10 cellular contexts compared by ENCODE assay signal in genomic region chrX:129979207-129979920, GRCh38. TPM values are rescaled to one million over a fixed set of nuclear protein-coding genes. Genes with fewer than 3 reads are reported as not detected.
A peak's percentile ranks its signal among the peaks of the same experiment; 100 is the strongest.
DNase-seq lines count a peak whose midpoint lies in the region; ATAC-seq and TF ChIP-seq lines count a peak whose summit lies in the region.
"Had no signal": no experiment of that assay in that cellular context is flagged by ENCODE, and none has a peak within 500 bp of the region (broad histone marks: within the 10 kb centered on the region; RNA-seq: fewer than 3 reads in every experiment).

No MANE protein-coding gene starts in this region.

- peak overlapping the region; percentile 32 for H3K4me3 Mint-ChIP-seq in activated CD4-positive, alpha-beta T cell treated with anti-CD3 and anti-CD28 coated beads for 36 hours
- H3K4me3 Mint-ChIP-seq in stimulated activated naive B cell treated with anti-CD40 and anti-IgM and Interleukin-4, amounts not matched to agents 10 μg/mL and 1 μg/mL and 100 μg/mL, for 72 hours = peak overlapping the region; percentile 9 to 61

- H3K27ac Mint-ChIP-seq in activated CD4-positive, alpha-beta T cell treated with anti-CD3 and anti-CD28 coated beads for 36 hours = no peak overlapping the region
- H3K27ac Mint-ChIP-seq in stimulated activated naive B cell treated with anti-CD40 and anti-IgM and Interleukin-4, amounts not matched to agents 10 μg/mL and 1 μg/mL and 100 μg/mL, for 72 hours = no peak overlapping the region

- peaks cover 4% of the 10 kb centered on the region for H3K4me1 Mint-ChIP-seq in activated CD4-positive, alpha-beta T cell treated with anti-CD3 and anti-CD28 coated beads for 36 hours
- H3K4me1 Mint-ChIP-seq in stimulated activated naive B cell treated with anti-CD40 and anti-IgM and Interleukin-4, amounts not matched to agents 10 μg/mL and 1 μg/mL and 100 μg/mL, for 72 hours = peaks cover 2 to 4% of the 10 kb centered on the region in 2 donors

- POLR2A ChIA-PET in activated CD4-positive, alpha-beta T cell treated with anti-CD3 and anti-CD28 coated beads for 36 hours (lab: Charles Lee) = interaction anchor here (1.0 kb wide), 1 partner anchor 81 kb away, joined by 3 read pairs; no protein-coding TSS in a partner anchor

- H3K9me3 Mint-ChIP-seq in activated CD4-positive, alpha-beta T cell treated with anti-CD3 and anti-CD28 coated beads for 36 hours (ENCODE audit: low read depth) = no peaks in the 10 kb centered on the region
- H3K9me3 Mint-ChIP-seq in stimulated activated naive B cell treated with anti-CD40 and anti-IgM and Interleukin-4, amounts not matched to agents 10 μg/mL and 1 μg/mL and 100 μg/mL, for 72 hours = no peaks in the 10 kb centered on the region

- TF ChIP-seq CTCF in WERI-Rb-1 (IDR thresholded peaks at IDR 0.05; ENCODE audit: low read depth, low read length) = no peak

- no peaks in the 10 kb centered on the region for H3K36me3 ChIP-seq in WERI-Rb-1

- peak overlapping the region; percentile 56; the same call in 1 of the 2 replicates for H3K4me3 ChIP-seq in WERI-Rb-1 (ENCODE audit: low read depth, low read length)
- H3K4me3 ChIP-seq: PC-9 had no signal

- no peaks in the 10 kb centered on the region for H3K36me3 Mint-ChIP-seq in activated CD4-positive, alpha-beta T cell treated with anti-CD3 and anti-CD28 coated beads for 36 hours (ENCODE audit: low read depth)
- no peaks in the 10 kb centered on the region for H3K36me3 Mint-ChIP-seq in stimulated activated naive B cell treated with anti-CD40 and anti-IgM and Interleukin-4, amounts not matched to agents 10 μg/mL and 1 μg/mL and 100 μg/mL, for 72 hours

- H3K9me3 ChIP-seq in WERI-Rb-1 (ENCODE audit: severe bottlenecking) = no peaks in the 10 kb centered on the region

- no peaks in the 10 kb centered on the region for H3K27me3 Mint-ChIP-seq in activated CD4-positive, alpha-beta T cell treated with anti-CD3 and anti-CD28 coated beads for 36 hours
- peaks cover 0 to under 1% of the 10 kb centered on the region in 2 donors for H3K27me3 Mint-ChIP-seq in stimulated activated naive B cell treated with anti-CD40 and anti-IgM and Interleukin-4, amounts not matched to agents 10 μg/mL and 1 μg/mL and 100 μg/mL, for 72 hours

- no peak for DNase-seq in activated CD4-positive, alpha-beta T cell treated with anti-CD3 and anti-CD28 coated beads for 36 hours
- DNase-seq in activated CD4-positive, alpha-beta T cell treated with anti-CD3 and anti-CD28 coated beads for 4 hours = no peak
- DNase-seq in WERI-Rb-1 (peak; percentile 17), iPS-NIHi7 (ENCODE audit: extremely low spot score) (peak; percentile 32)
- no peak for DNase-seq in stimulated activated naive B cell treated with anti-CD40 and anti-IgM and Interleukin-4, amounts not matched to agents 10 μg/mL and 1 μg/mL and 100 μg/mL, for 72 hours
- no peak for DNase-seq in stimulated activated CD4-positive, alpha-beta T cell treated with anti-CD3 and anti-CD28 coated beads, Interleukin-12 subunit alpha, Interleukin-12 subunit beta, amount 100 ng/mL, for 4 hours
- DNase-seq: Kasumi-1 had no signal

- ATAC-seq in activated CD4-positive, alpha-beta T cell treated with anti-CD3 and anti-CD28 coated beads for 36 hours = no peak
- no peak for ATAC-seq in stimulated activated naive B cell treated with anti-CD40 and anti-IgM and Interleukin-4, amounts not matched to agents 10 μg/mL and 1 μg/mL and 100 μg/mL, for 72 hours (replicated peaks)
- no peak for ATAC-seq in HG02885 (IDR thresholded peaks at IDR 0.05; ENCODE audit: poor library complexity, unreplicated experiment)
- ATAC-seq in GM19452 (IDR thresholded peaks at IDR 0.05; ENCODE audit: unreplicated experiment) = no peak

- intact Hi-C loops in activated CD4-positive, alpha-beta T cell treated with anti-CD3 and anti-CD28 coated beads for 36 hours (cut with DNase I, micrococcal nuclease) = no loop called here

- CTCF ChIA-PET in activated CD4-positive, alpha-beta T cell treated with anti-CD3 and anti-CD28 coated beads for 36 hours (lab: Charles Lee) = interaction anchor here (0.5 kb wide), 1 partner anchor 207 kb away, joined by 3 read pairs; no protein-coding TSS in a partner anchor

- H3K27ac ChIP-seq in WERI-Rb-1 = no peak overlapping the region
- H3K27ac ChIP-seq: PC-9 had no signal

- peaks cover 8% of the 10 kb centered on the region for H3K27me3 ChIP-seq in WERI-Rb-1 (ENCODE audit: insufficient read depth, low read depth, severe bottlenecking)

RNA-seq across cellular contexts. Expression of gene BCORL1, which starts 3.1 kb away (rescaled TPM):
- 1 to 10 TPM; 8.3 to 8.5 TPM for total RNA-seq in activated CD4-positive, alpha-beta T cell treated with anti-CD3 and anti-CD28 coated beads for 36 hours

Comparison
In these comparisons a context has a peak if more than half of its experiments do, and no peak if none do; other contexts are left out.
1. DNase-seq: peak in WERI-Rb-1 (single experiment) and iPS-NIHi7 (single experiment); none in activated CD4-positive, alpha-beta T cell treated with anti-CD3 and anti-CD28 coated beads for 36 hours (single experiment), activated CD4-positive, alpha-beta T cell treated with anti-CD3 and anti-CD28 coated beads for 4 hours (0 of 2), stimulated activated naive B cell treated with anti-CD40 and anti-IgM and Interleukin-4, amounts not matched to agents 10 μg/mL and 1 μg/mL and 100 μg/mL, for 72 hours (single experiment) and stimulated activated CD4-positive, alpha-beta T cell treated with anti-CD3 and anti-CD28 coated beads, Interleukin-12 subunit alpha, Interleukin-12 subunit beta, amount 100 ng/mL, for 4 hours (single experiment).